In the genomic region with DNA sequence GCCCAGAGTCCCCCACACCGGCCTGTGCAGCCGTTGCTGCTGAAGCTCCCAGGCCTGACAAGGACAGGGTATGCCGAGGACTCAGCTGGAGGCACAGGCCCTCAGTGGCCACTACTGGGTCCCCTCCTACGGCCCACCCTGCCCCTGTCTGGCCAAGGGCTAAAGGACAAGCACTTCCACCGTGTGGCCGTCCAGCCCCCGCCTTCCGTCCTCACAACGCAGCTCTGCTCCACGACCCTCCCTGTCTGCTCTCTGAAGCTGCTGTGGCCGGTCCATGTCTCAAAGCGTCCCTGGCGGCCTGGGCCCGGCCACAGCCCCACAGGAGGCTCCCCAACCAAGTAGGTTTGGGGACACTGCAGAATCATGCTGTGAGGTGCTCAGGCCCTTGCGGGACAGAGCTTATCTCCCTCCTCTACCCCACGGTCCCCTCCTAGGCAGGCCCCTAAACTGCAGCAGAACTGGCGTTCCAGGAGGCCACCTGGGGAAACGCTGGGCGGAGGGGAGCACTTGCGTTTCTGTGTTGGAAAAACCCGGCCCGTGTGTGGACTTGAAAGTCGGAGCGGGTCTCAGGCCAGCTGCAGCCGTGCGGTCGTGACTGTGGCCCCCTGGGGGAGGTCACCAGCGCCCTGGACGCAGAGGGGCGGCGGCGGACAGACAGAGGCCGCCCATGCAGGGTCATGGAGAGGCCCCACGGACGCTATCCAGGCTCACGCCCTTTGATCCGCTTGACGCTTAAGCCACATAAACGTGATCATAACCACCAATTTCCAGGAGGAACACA, we compare ENCODE assay signal across 2 cellular contexts.
A peak's percentile ranks its signal among the peaks of the same experiment; 100 is the strongest.
TF ChIP-seq lines count a peak whose summit lies in the region.

No MANE protein-coding gene starts in this region.

TF ChIP-seq in WTC11, 78 proteins besides CTCF, POLR2A, EP300 and RAD21 (continued from another document):
- TF ChIP-seq MAX (CRISPR knock-in tag; IDR thresholded peaks at IDR 0.05) = no peak

TF ChIP-seq in HepG2, 621 proteins besides CTCF, POLR2A, EP300 and RAD21:
- TF ChIP-seq ZGPAT (CRISPR knock-in tag; IDR thresholded peaks at IDR 0.05) = no peak
- TF ChIP-seq AGO2 (optimal IDR thresholded peaks at IDR 0.05; ENCODE audit: low read depth, low read length) = peak; percentile 78
TF ChIP-seq in HepG2: peak in this region for 1.
